In the genomic region with DNA sequence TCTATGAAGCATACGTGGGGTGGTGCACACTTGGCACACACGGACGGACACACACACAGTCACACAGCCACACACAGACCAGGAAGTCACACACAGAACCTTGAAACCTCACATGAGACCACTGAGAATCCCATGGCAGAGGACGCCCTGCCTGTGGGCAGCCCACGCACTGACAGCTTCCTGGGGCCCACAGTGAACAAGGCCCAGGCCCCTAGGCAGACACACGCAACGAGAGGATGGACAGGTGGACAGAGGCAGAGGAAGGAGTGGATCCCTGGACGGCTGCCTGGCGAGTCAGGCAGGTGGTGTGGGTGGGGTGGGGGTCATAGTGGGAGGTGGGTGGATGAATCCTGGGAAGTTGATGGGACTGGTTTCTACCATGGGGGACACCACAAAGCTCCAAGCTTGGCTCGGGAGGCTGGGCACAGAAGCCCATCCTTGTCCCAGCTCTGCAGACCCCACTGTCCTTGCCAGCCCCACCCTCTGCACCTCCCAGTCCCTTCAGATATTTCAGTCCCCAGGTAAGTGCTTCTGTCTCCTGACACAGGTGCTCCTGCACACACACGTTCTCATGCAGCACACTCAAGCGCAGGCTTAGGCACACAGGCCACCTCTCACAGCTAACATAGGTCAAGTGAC, we compare ENCODE assay signal across 16 cellular contexts. TPM values are rescaled to one million over a fixed set of nuclear protein-coding genes. Genes with fewer than 3 reads are reported as not detected.
A peak's percentile ranks its signal among the peaks of the same experiment; 100 is the strongest.
DNase-seq lines count a peak whose midpoint lies in the region; ATAC-seq and TF ChIP-seq lines count a peak whose summit lies in the region.
"Had no signal": no experiment of that assay in that cellular context is flagged by ENCODE, and none has a peak within 500 bp of the region (broad histone marks: within the 10 kb centered on the region; RNA-seq: fewer than 3 reads in every experiment).

No MANE protein-coding gene starts in this region.

- no peaks in the 10 kb centered on the region for H3K9me2 ChIP-seq in Karpas-422 (replicated peaks; ENCODE audit: insufficient read depth, low read length)
- H3K9me2 ChIP-seq: SK-N-SH had no signal

- DNase-seq in activated CD4-positive, alpha-beta T cell treated with anti-CD3 and anti-CD28 coated beads, Interleukin-2, amount 10 ng/mL, durations not matched to agents 7 days and 5 days, result peak; percentile 5
- no peak for DNase-seq in activated CD4-positive, alpha-beta T cell treated with anti-CD3 and anti-CD28 coated beads, Interleukin-2, amount 10 ng/mL, durations not matched to agents 24 days and 14 days
- DNase-seq in head of caudate nucleus (peak in 26 of 42 donors; percentile 0 to 35 (median 7)), retina (peak; percentile 9), Karpas-422 (no peak), mucosa of gallbladder (ENCODE audit: low spot score) (no peak)
- DNase-seq: caudate nucleus, DMS 273 treated with DMSO at 0.1 percent for 48 hours, NCI-H2171 treated with DMSO at 0.1 percent for 48 hours, SK-N-SH had no signal

- peak overlapping the region; percentile 25; the same call in 1 of the 2 replicates for H3K4me2 ChIP-seq in OCI-LY3 (ENCODE audit: low read length)
- no peak overlapping the region for H3K4me2 ChIP-seq in Karpas-422 (ENCODE audit: low read depth, low read length, poor library complexity, severe bottlenecking)
- H3K4me2 ChIP-seq: SK-N-SH, smooth muscle cell had no signal

- no peak for ATAC-seq in HG03520 (IDR thresholded peaks at IDR 0.05; ENCODE audit: unreplicated experiment)

- no peaks in the 10 kb centered on the region for H3K9me3 ChIP-seq in OCI-LY3 (ENCODE audit: insufficient read depth, low read length)
- no peaks in the 10 kb centered on the region for H3K9me3 ChIP-seq in Karpas-422 (ENCODE audit: low read length)
- H3K9me3 ChIP-seq: SK-N-SH, testis had no signal

- H4K20me1 ChIP-seq in OCI-LY3 (ENCODE audit: insufficient read depth, low read length) (no peaks in the 10 kb centered on the region), Karpas-422 (ENCODE audit: insufficient read depth, low read depth, low read length) (no peaks in the 10 kb centered on the region)

- H3K36me3 ChIP-seq in OCI-LY3 (replicated peaks; ENCODE audit: low read depth, low read length) (no peaks in the 10 kb centered on the region), Karpas-422 (ENCODE audit: insufficient read depth, low read length) (no peaks in the 10 kb centered on the region)

- H2AFZ ChIP-seq in OCI-LY3 (ENCODE audit: low read depth, low read length) (no peak overlapping the region), Karpas-422 (ENCODE audit: low read length) (no peak overlapping the region)

- CTCF ChIA-PET in activated CD4-positive, alpha-beta T cell treated with anti-CD3 and anti-CD28 coated beads, Interleukin-2, amount 10 ng/mL, durations not matched to agents 7 days and 5 days (lab: Charles Lee), result no interaction called here

- peak overlapping the region; percentile 54 for H3K27ac Mint-ChIP-seq in activated CD4-positive, alpha-beta T cell treated with anti-CD3 and anti-CD28 coated beads, Interleukin-2, amount 10 ng/mL, durations not matched to agents 7 days and 5 days
- no peak overlapping the region for H3K27ac Mint-ChIP-seq in activated CD4-positive, alpha-beta T cell treated with anti-CD3 and anti-CD28 coated beads, Interleukin-2, amount 10 ng/mL, durations not matched to agents 24 days and 14 days

- H3K27ac ChIP-seq in OCI-LY3 (ENCODE audit: low read length) (no peak overlapping the region), Karpas-422 (ENCODE audit: low read length) (no peak overlapping the region)
- H3K27ac ChIP-seq: testis, VCaP had no signal

- H3K27me3 Mint-ChIP-seq in activated CD4-positive, alpha-beta T cell treated with anti-CD3 and anti-CD28 coated beads, Interleukin-2, amount 10 ng/mL, durations not matched to agents 7 days and 5 days, result no peaks in the 10 kb centered on the region
- no peaks in the 10 kb centered on the region for H3K27me3 Mint-ChIP-seq in activated CD4-positive, alpha-beta T cell treated with anti-CD3 and anti-CD28 coated beads, Interleukin-2, amount 10 ng/mL, durations not matched to agents 24 days and 14 days

- H3K4me3 ChIP-seq in OCI-LY3 (ENCODE audit: low read length) (no peak overlapping the region), Karpas-422 (ENCODE audit: low read length) (no peak overlapping the region)
- H3K4me3 ChIP-seq: smooth muscle cell, testis had no signal

- H3K4me1 Mint-ChIP-seq in activated CD4-positive, alpha-beta T cell treated with anti-CD3 and anti-CD28 coated beads, Interleukin-2, amount 10 ng/mL, durations not matched to agents 7 days and 5 days, result no peaks in the 10 kb centered on the region
- no peaks in the 10 kb centered on the region for H3K4me1 Mint-ChIP-seq in activated CD4-positive, alpha-beta T cell treated with anti-CD3 and anti-CD28 coated beads, Interleukin-2, amount 10 ng/mL, durations not matched to agents 24 days and 14 days

- POLR2A ChIA-PET in activated CD4-positive, alpha-beta T cell treated with anti-CD3 and anti-CD28 coated beads, Interleukin-2, amount 10 ng/mL, durations not matched to agents 7 days and 5 days (lab: Charles Lee), result no interaction called here

- H3K36me3 Mint-ChIP-seq in activated CD4-positive, alpha-beta T cell treated with anti-CD3 and anti-CD28 coated beads, Interleukin-2, amount 10 ng/mL, durations not matched to agents 7 days and 5 days (ENCODE audit: low read depth), result no peaks in the 10 kb centered on the region
- H3K36me3 Mint-ChIP-seq in activated CD4-positive, alpha-beta T cell treated with anti-CD3 and anti-CD28 coated beads, Interleukin-2, amount 10 ng/mL, durations not matched to agents 24 days and 14 days (ENCODE audit: low read depth), result no peaks in the 10 kb centered on the region

- intact Hi-C loops in activated CD4-positive, alpha-beta T cell treated with anti-CD3 and anti-CD28 coated beads, Interleukin-2, amount 10 ng/mL, durations not matched to agents 24 days and 14 days (cut with micrococcal nuclease), result no loop called here
- intact Hi-C loops in head of caudate nucleus (cut with DNase I), result no loop called here

- H3K9ac ChIP-seq in OCI-LY3 (ENCODE audit: low read length) (no peak overlapping the region), Karpas-422 (ENCODE audit: low read length) (no peak overlapping the region)
- H3K9ac ChIP-seq: SK-N-SH had no signal

- H3K4me1 ChIP-seq in OCI-LY3 (ENCODE audit: low read length) (peaks cover 5% of the 10 kb centered on the region; the same call in 1 of the 2 replicates), Karpas-422 (ENCODE audit: low read length) (no peaks in the 10 kb centered on the region)

- no peak for TF ChIP-seq CTCF in OCI-LY3 (IDR thresholded peaks at IDR 0.05; ENCODE audit: low read depth, low read length)

- no peaks in the 10 kb centered on the region for H3K9me3 Mint-ChIP-seq in activated CD4-positive, alpha-beta T cell treated with anti-CD3 and anti-CD28 coated beads, Interleukin-2, amount 10 ng/mL, durations not matched to agents 7 days and 5 days
- H3K9me3 Mint-ChIP-seq in activated CD4-positive, alpha-beta T cell treated with anti-CD3 and anti-CD28 coated beads, Interleukin-2, amount 10 ng/mL, durations not matched to agents 24 days and 14 days, result no peaks in the 10 kb centered on the region
- H3K9me3 Mint-ChIP-seq: neural crest cell had no signal

- H3K79me2 ChIP-seq in OCI-LY3 (ENCODE audit: low read length), result no peaks in the 10 kb centered on the region
- no peaks in the 10 kb centered on the region for H3K79me2 ChIP-seq in Karpas-422 (ENCODE audit: low read length)

- H3K27me3 ChIP-seq in OCI-LY3 (ENCODE audit: low read depth, low read length) (no peaks in the 10 kb centered on the region), Karpas-422 (ENCODE audit: low read length) (no peaks in the 10 kb centered on the region)
- H3K27me3 ChIP-seq: testis had no signal

- H3K4me3 Mint-ChIP-seq in activated CD4-positive, alpha-beta T cell treated with anti-CD3 and anti-CD28 coated beads, Interleukin-2, amount 10 ng/mL, durations not matched to agents 7 days and 5 days, result no peak overlapping the region
- H3K4me3 Mint-ChIP-seq in activated CD4-positive, alpha-beta T cell treated with anti-CD3 and anti-CD28 coated beads, Interleukin-2, amount 10 ng/mL, durations not matched to agents 24 days and 14 days, result no peak overlapping the region
- H3K4me3 Mint-ChIP-seq: neural crest cell had no signal

RNA-seq across cellular contexts. Expression of a gene that starts 49.1 kb away (rescaled TPM):
- total RNA-seq in activated CD4-positive, alpha-beta T cell treated with anti-CD3 and anti-CD28 coated beads, Interleukin-2, amount 10 ng/mL, durations not matched to agents 7 days and 5 days, result under 1 TPM; 0.32 to 0.40 TPM
- total RNA-seq in activated CD4-positive, alpha-beta T cell treated with anti-CD3 and anti-CD28 coated beads, Interleukin-2, amount 10 ng/mL, durations not matched to agents 24 days and 14 days, result not detected in 2 replicates
- total RNA-seq in Karpas-422 (2014; rRNA removed; shearing (Covaris generic); ENCODE audit: low replicate concordance), result not detected in 2 replicates
- total RNA-seq in mucosa of gallbladder, result 2.2 TPM

Comparison
In these comparisons a context has a peak if more than half of its experiments do, and no peak if none do; other contexts are left out.
1. DNase-seq: peak in activated CD4-positive, alpha-beta T cell treated with anti-CD3 and anti-CD28 coated beads, Interleukin-2, amount 10 ng/mL, durations not matched to agents 7 days and 5 days (single experiment), head of caudate nucleus (26 of 42) and retina (single experiment); none in activated CD4-positive, alpha-beta T cell treated with anti-CD3 and anti-CD28 coated beads, Interleukin-2, amount 10 ng/mL, durations not matched to agents 24 days and 14 days (single experiment), Karpas-422 (single experiment) and mucosa of gallbladder (single experiment).